Comparison of ENCODE assay signal across 19 cellular contexts in the genomic region with DNA sequence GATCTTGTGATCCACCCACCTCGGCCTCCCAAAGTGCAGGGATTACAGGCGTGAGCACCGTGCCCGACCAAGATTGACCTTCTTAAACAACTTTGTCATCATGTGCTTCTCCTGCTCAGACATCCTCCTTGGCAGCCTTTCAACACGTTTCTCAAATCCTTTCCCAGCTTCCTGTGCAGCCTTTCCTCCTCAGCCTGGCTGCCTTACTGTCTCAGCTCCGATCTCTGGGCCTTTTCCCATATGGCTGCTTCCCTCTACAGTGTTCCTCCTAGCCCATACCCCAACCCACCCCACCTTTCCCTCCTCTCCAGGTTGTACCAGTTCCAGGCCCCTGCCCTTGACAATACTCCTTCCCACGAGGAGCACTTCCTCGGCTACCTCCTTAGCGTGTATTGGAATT. TPM values are rescaled to one million over a fixed set of nuclear protein-coding genes. Genes with fewer than 3 reads are reported as not detected.
A peak's percentile ranks its signal among the peaks of the same experiment; 100 is the strongest.
DNase-seq lines count a peak whose midpoint lies in the region; ATAC-seq lines count a peak whose summit lies in the region.
"Had no signal": no experiment of that assay in that cellular context is flagged by ENCODE, and none has a peak within 500 bp of the region (broad histone marks: within the 10 kb centered on the region; RNA-seq: fewer than 3 reads in every experiment).

No MANE protein-coding gene starts in this region.

- DNase-seq in Right ventricle myocardium inferior (ENCODE audit: missing footprints) (no peak), cardiac septum (ENCODE audit: low spot score) (no peak), amniotic epithelial cell (ENCODE audit: low read depth) (peak; percentile 63), left cardiac atrium (peak; percentile 31), stromal cell of bone marrow (ENCODE audit: low read depth) (peak; percentile 44), NCI-H2196 (lab: John Stamatoyannopoulos, UW; ENCODE audit: unreplicated experiment) (no peak)
- no peak for DNase-seq in stimulated activated CD4-positive, alpha-beta T cell treated with anti-CD3 and anti-CD28 coated beads, Interleukin-1b, Interleukin-23, amount 100 ng/mL, for 48 hours
- DNase-seq: ACHN; activated gamma-delta T cell treated with Interleukin-2 at 50 U/mL for 16 hours; foreskin melanocyte; mammary epithelial cell; NCI-H1105; NCI-H2171 treated with DMSO at 0.1 percent for 48 hours; stimulated activated naive B cell treated with anti-CD40 and anti-IgM and Interleukin-4, amounts not matched to agents 10 μg/mL and 1 μg/mL and 100 μg/mL, for 72 hours; T-helper 1 cell had no signal

- intact Hi-C loops in Right ventricle myocardium inferior (cut with DNase I), result no loop called here
- intact Hi-C loops in cardiac septum (cut with DNase I), result no loop called here
- intact Hi-C loops in left cardiac atrium (cut with DNase I), result no loop called here

- ATAC-seq in Right ventricle myocardium inferior (peak; percentile 23), left cardiac atrium (peak; percentile 32 to 57), GM21381 (IDR thresholded peaks at IDR 0.05; ENCODE audit: unreplicated experiment) (no peak)
- ATAC-seq: body of pancreas; K562; stimulated activated naive B cell treated with anti-CD40 and anti-IgM and Interleukin-4, amounts not matched to agents 10 μg/mL and 1 μg/mL and 100 μg/mL, for 72 hours; WTC11 had no signal

RNA-seq across cellular contexts. Expression of a gene that starts 7.2 kb away (rescaled TPM):
- 20.0 TPM for total RNA-seq in Right ventricle myocardium inferior
- 20.5 TPM for total RNA-seq in cardiac septum
- total RNA-seq in left cardiac atrium, result 10 to 100 TPM; 20.6 to 25.4 TPM

RNA-seq across cellular contexts. Expression of a gene that starts 58.9 kb away (rescaled TPM):
- total RNA-seq in Right ventricle myocardium inferior (13.1 TPM), cardiac septum (11.2 TPM), left cardiac atrium (10 to 100 TPM; 12.8 to 13.5 TPM)

RNA-seq across cellular contexts. Expression of a gene that starts 59.1 kb away (rescaled TPM):
- 22.1 TPM for total RNA-seq in Right ventricle myocardium inferior
- 9.8 TPM for total RNA-seq in cardiac septum
- 10 to 100 TPM; 16.4 to 20.2 TPM for total RNA-seq in left cardiac atrium

Comparison
In these comparisons a context has a peak if more than half of its experiments do, and no peak if none do; other contexts are left out.
1. DNase-seq: peak in amniotic epithelial cell (single experiment), left cardiac atrium (single experiment) and stromal cell of bone marrow (single experiment); none in Right ventricle myocardium inferior (single experiment), cardiac septum (single experiment), stimulated activated CD4-positive, alpha-beta T cell treated with anti-CD3 and anti-CD28 coated beads, Interleukin-1b, Interleukin-23, amount 100 ng/mL, for 48 hours (single experiment) and NCI-H2196 (single experiment).